In the genomic region with DNA sequence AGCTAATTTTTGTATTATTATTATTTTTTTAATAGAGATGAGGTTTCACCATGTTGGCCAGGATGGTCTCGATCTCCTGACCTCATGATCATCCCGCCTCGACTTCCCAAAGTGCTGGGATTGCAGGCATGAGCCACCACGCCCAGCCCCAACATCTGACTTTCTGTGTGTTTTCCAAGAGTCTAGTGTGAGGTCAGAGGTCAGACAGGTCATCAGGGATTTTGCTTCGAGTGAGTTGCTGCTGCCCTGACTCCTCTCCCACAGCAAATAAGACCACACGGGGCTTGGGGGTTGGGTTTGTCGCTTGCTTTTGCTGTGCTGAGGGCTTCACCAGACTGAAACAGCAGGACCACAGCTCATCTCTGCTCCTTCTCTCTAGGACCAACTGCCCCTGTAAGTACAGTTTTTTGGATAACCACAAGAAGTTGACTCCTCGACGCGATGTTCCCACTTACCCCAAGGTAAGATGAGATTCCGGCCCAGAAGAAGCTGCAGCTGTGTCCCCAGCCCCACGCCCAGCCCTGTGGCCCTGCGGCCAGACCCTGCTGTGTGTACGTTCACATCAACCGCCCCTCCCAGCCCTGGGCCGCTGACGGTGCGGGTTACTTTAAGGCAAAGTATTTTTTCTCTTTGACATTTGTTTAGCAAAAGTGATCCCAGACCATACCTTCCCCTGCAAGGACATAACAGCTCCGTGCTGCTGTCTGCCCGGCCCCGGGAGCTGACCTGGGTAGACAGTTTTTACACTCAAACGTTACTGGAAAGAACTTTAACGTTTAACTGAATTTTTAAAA, we compare ENCODE assay signal across 23 cellular contexts.
"Had no signal": no experiment of that assay in that cellular context is flagged by ENCODE, and none has a peak within 500 bp of the region (broad histone marks: within the 10 kb centered on the region; RNA-seq: fewer than 3 reads in every experiment).

No MANE protein-coding gene starts in this region.

- ATAC-seq: activated CD8-positive, alpha-beta T cell treated with anti-CD3 and anti-CD28 coated beads for 36 hours; activated T-helper 17 cell treated with anti-CD3 and anti-CD28 coated beads, Interleukin-2, amount 50 U/mL, for 72 hours; gastrocnemius medialis; heart right ventricle; sciatic nerve; stimulated activated naive B cell treated with anti-CD40 and anti-IgM and Interleukin-4, amounts not matched to agents 10 μg/mL and 1 μg/mL and 100 μg/mL, for 72 hours had no signal

- H3K4me3 ChIP-seq: ascending aorta, gastrocnemius medialis, heart right ventricle, left ventricle myocardium inferior, neural progenitor cell, tibial artery, uterus had no signal

- H3K36me3 Mint-ChIP-seq: naive B cell; neural progenitor cell; stimulated activated naive B cell treated with anti-CD40 and anti-IgM and Interleukin-4, amounts not matched to agents 10 μg/mL and 1 μg/mL and 100 μg/mL, for 72 hours had no signal

- FAIRE-seq: endometrium had no signal

- H3K9me3 Mint-ChIP-seq: activated B cell treated with CpG ODN at 0.5 μM for 24 hours; activated CD8-positive, alpha-beta T cell treated with anti-CD3 and anti-CD28 coated beads for 36 hours; activated T-helper 17 cell treated with anti-CD3 and anti-CD28 coated beads, Interleukin-2, amount 50 U/mL, for 72 hours; neural progenitor cell; stimulated activated naive B cell treated with anti-CD40 and anti-IgM and Interleukin-4, amounts not matched to agents 10 μg/mL and 1 μg/mL and 100 μg/mL, for 72 hours had no signal

- H3K36me3 ChIP-seq: ascending aorta, gastrocnemius medialis, left ventricle myocardium inferior, neural progenitor cell, uterus had no signal

- H3K4me3 Mint-ChIP-seq: activated B cell treated with CpG ODN at 0.5 μM for 24 hours; activated CD8-positive, alpha-beta T cell treated with anti-CD3 and anti-CD28 coated beads for 36 hours; activated T-helper 17 cell treated with anti-CD3 and anti-CD28 coated beads, Interleukin-2, amount 50 U/mL, for 72 hours; naive B cell; neural progenitor cell; stimulated activated naive B cell treated with anti-CD40 and anti-IgM and Interleukin-4, amounts not matched to agents 10 μg/mL and 1 μg/mL and 100 μg/mL, for 72 hours had no signal

- H3K4me2 ChIP-seq: neural progenitor cell had no signal

- H3K27ac Mint-ChIP-seq: activated B cell treated with CpG ODN at 0.5 μM for 24 hours; activated CD8-positive, alpha-beta T cell treated with anti-CD3 and anti-CD28 coated beads for 36 hours; activated T-helper 17 cell treated with anti-CD3 and anti-CD28 coated beads, Interleukin-2, amount 50 U/mL, for 72 hours; neural progenitor cell; stimulated activated naive B cell treated with anti-CD40 and anti-IgM and Interleukin-4, amounts not matched to agents 10 μg/mL and 1 μg/mL and 100 μg/mL, for 72 hours had no signal

- H3K4me1 ChIP-seq: ascending aorta, gastrocnemius medialis, tibial artery, uterus had no signal

- H3K27ac ChIP-seq: ascending aorta, gastrocnemius medialis, heart right ventricle, left ventricle myocardium inferior, neural progenitor cell, tibial artery, uterus had no signal

- H3K27me3 ChIP-seq: ascending aorta, gastrocnemius medialis, heart right ventricle, neural progenitor cell, tibial artery, uterus had no signal

- DNase-seq: activated B cell treated with CpG ODN at 0.5 μM for 24 hours; activated CD4-positive, alpha-beta T cell treated with anti-CD3 and anti-CD28 coated beads for 4 hours; activated CD8-positive, alpha-beta T cell treated with anti-CD3 and anti-CD28 coated beads for 36 hours; activated naive CD4-positive, alpha-beta T cell treated with anti-CD3 and anti-CD28 coated beads, Interleukin-2, amount 50 U/mL, for 16 hours; activated T-cell treated with anti-CD3 and anti-CD28 coated beads, Interleukin-2, amount 50 U/mL, for 1 hour; cerebellar nuclear complex; cortex of kidney; erythroblast; gastrocnemius medialis; heart right ventricle; kidney glomerular epithelial cell; left ventricle myocardium inferior; naive B cell; stimulated activated naive B cell treated with anti-CD40 and anti-IgM and Interleukin-4, amounts not matched to agents 10 μg/mL and 1 μg/mL and 100 μg/mL, for 72 hours; substantia nigra; SW 1271; tibial artery; uterus had no signal

- H2AFZ ChIP-seq: neural progenitor cell had no signal

- H3K9me3 ChIP-seq: ascending aorta, gastrocnemius medialis, heart right ventricle, left ventricle myocardium inferior, tibial artery, uterus had no signal

- H3K9ac ChIP-seq: neural progenitor cell had no signal

- H3K27me3 Mint-ChIP-seq: activated B cell treated with CpG ODN at 0.5 μM for 24 hours; activated CD8-positive, alpha-beta T cell treated with anti-CD3 and anti-CD28 coated beads for 36 hours; activated T-helper 17 cell treated with anti-CD3 and anti-CD28 coated beads, Interleukin-2, amount 50 U/mL, for 72 hours; naive B cell; stimulated activated naive B cell treated with anti-CD40 and anti-IgM and Interleukin-4, amounts not matched to agents 10 μg/mL and 1 μg/mL and 100 μg/mL, for 72 hours had no signal
